ENCODE assay signal across 24 cellular contexts in genomic region chr2:30428827-30429461, GRCh38. TPM values are rescaled to one million over a fixed set of nuclear protein-coding genes. Genes with fewer than 3 reads are reported as not detected.
A peak's percentile ranks its signal among the peaks of the same experiment; 100 is the strongest.
DNase-seq lines count a peak whose midpoint lies in the region; ATAC-seq, FAIRE-seq and TF ChIP-seq lines count a peak whose summit lies in the region.
"Had no signal": no experiment of that assay in that cellular context is flagged by ENCODE, and none has a peak within 500 bp of the region (broad histone marks: within the 10 kb centered on the region; RNA-seq: fewer than 3 reads in every experiment).

No MANE protein-coding gene starts in this region.

- peaks cover 27% of the 10 kb centered on the region for H3K4me1 Mint-ChIP-seq in activated CD8-positive, alpha-beta T cell treated with anti-CD3 and anti-CD28 coated beads for 36 hours (ENCODE audit: low read depth)
- H3K4me1 Mint-ChIP-seq: nephron progenitor cell had no signal

- H3K27ac ChIP-seq in HepG2 (ENCODE audit: extremely low read length, insufficient read depth, low read length), result no peak overlapping the region
- H3K27ac ChIP-seq in right lobe of liver, result no peak overlapping the region
- no peak overlapping the region for H3K27ac ChIP-seq in A673 (ENCODE audit: low read depth, low read length, poor library complexity, severe bottlenecking)
- H3K27ac ChIP-seq: tibial nerve had no signal

- no peaks in the 10 kb centered on the region for H3K9me3 ChIP-seq in HepG2 (ENCODE audit: low read length)
- H3K9me3 ChIP-seq in right lobe of liver, result no peaks in the 10 kb centered on the region
- no peaks in the 10 kb centered on the region for H3K9me3 ChIP-seq in A673 (ENCODE audit: low read depth, low read length, poor library complexity, severe bottlenecking)
- H3K9me3 ChIP-seq: tibial nerve had no signal

- H3K4me3 ChIP-seq in HepG2 (replicated peaks in 1 of 3; ENCODE audit: insufficient read depth in 1 of 3, low read depth in 2 of 3, low read length in 3 of 3), result no peak overlapping the region
- no peak overlapping the region for H3K4me3 ChIP-seq in right lobe of liver
- no peak overlapping the region for H3K4me3 ChIP-seq in A673 (ENCODE audit: low read depth, low read length, poor library complexity, severe bottlenecking)
- H3K4me3 ChIP-seq: tibial nerve had no signal

- H3K4me3 Mint-ChIP-seq in activated CD8-positive, alpha-beta T cell treated with anti-CD3 and anti-CD28 coated beads for 36 hours, result peak overlapping the region; percentile 31
- H3K4me3 Mint-ChIP-seq: activated CD8-positive, alpha-beta memory T cell treated with anti-CD3 and anti-CD28 coated beads, Interleukin-2, amount 10 ng/mL, durations not matched to agents 7 days and 5 days; nephron progenitor cell had no signal

- no peak for FAIRE-seq in HepG2 (lab: Jason Lieb, UNC)
- FAIRE-seq: GM12892, H1 had no signal

- CTCF ChIA-PET in HepG2 (lab: Yijun Ruan, JAX; ENCODE audit: low intra/inter-chr PET ratio, low total read pairs), result no interaction called here
- CTCF ChIA-PET in activated CD8-positive, alpha-beta T cell treated with anti-CD3 and anti-CD28 coated beads for 36 hours (lab: Charles Lee), result interaction anchor here (0.9 to 1.3 kb wide), 4 partner anchors 190 to 283 kb away, joined by 3 to 5 read pairs (median 3); no protein-coding TSS in a partner anchor
- CTCF ChIA-PET in A673 (lab: Charles Lee), result interaction anchor here (0.6 to 0.7 kb wide), 2 partner anchors 16 to 196 kb away, joined by 3 to 6 read pairs; no protein-coding TSS in a partner anchor

- H3K27me3 ChIP-seq in HepG2 (ENCODE audit: control insufficient read depth in 1 of 2, insufficient read depth in 2 of 2, low read length in 2 of 2) (no peaks in the 10 kb centered on the region; a peak in 1 of 5 replicates), right lobe of liver (no peaks in the 10 kb centered on the region), A673 (replicated peaks; ENCODE audit: insufficient read depth, low read depth, low read length, poor library complexity) (no peaks in the 10 kb centered on the region)
- H3K27me3 ChIP-seq: tibial nerve had no signal

- no peak overlapping the region for H3K9ac ChIP-seq in HepG2 (ENCODE audit: insufficient read depth, low read depth, low read length)

- ATAC-seq in HepG2, result no peak; the same call in 2 of the 3 replicates
- ATAC-seq in right lobe of liver, result no peak
- peak; percentile 72 for ATAC-seq in activated CD8-positive, alpha-beta T cell treated with anti-CD3 and anti-CD28 coated beads for 36 hours
- no peak for ATAC-seq in GM18498 (IDR thresholded peaks at IDR 0.05; ENCODE audit: unreplicated experiment)
- ATAC-seq in GM18867 (IDR thresholded peaks at IDR 0.05; ENCODE audit: unreplicated experiment), result no peak
- ATAC-seq: activated CD8-positive, alpha-beta memory T cell treated with anti-CD3 and anti-CD28 coated beads, Interleukin-2, amount 10 ng/mL, durations not matched to agents 7 days and 5 days; left cardiac atrium had no signal

- no peak for DNase-seq in HepG2 (ENCODE audit: low spot score)
- no peak for DNase-seq in right lobe of liver
- no peak for DNase-seq in activated CD8-positive, alpha-beta T cell treated with anti-CD3 and anti-CD28 coated beads for 36 hours
- peak; percentile 38 for DNase-seq in kidney tubule cell (ENCODE audit: low spot score)
- no peak for DNase-seq in A673 (ENCODE audit: low spot score)
- DNase-seq: activated CD8-positive, alpha-beta memory T cell treated with anti-CD3 and anti-CD28 coated beads, Interleukin-2, amount 10 ng/mL, durations not matched to agents 7 days and 5 days; COR-L47; DMS79 treated with DMSO at 0.1 percent for 48 hours; KG1; left cardiac atrium; mesenchymal stem cell; NCI-H1694 treated with DMSO at 0.1 percent for 48 hours; NCI-H2227 treated with DMSO at 0.1 percent for 48 hours; NCI-H82; nephron progenitor cell; posterior cingulate gyrus; SHP77; stimulated activated naive CD4-positive, alpha-beta T cell treated with Interleukin-2 at 50 U/mL for 16 hours; SW 1271 had no signal

- in situ Hi-C loops in HepG2 (cut with HindIII; ENCODE audit: extremely low pct_ligation_motif_present, low pct_unique_long_range_greater_than_20kb), result no loop called here

- H3K79me2 ChIP-seq in HepG2 (ENCODE audit: insufficient read depth, low read length), result no peaks in the 10 kb centered on the region

- intact Hi-C loops in HepG2 (cut with micrococcal nuclease; ENCODE audit: unreplicated experiment) (no loop called here), right lobe of liver (cut with DNase I) (no loop called here), A673 (cut with micrococcal nuclease; ENCODE audit: unreplicated experiment) (no loop called here)
- intact Hi-C loops in activated CD8-positive, alpha-beta T cell treated with anti-CD3 and anti-CD28 coated beads for 36 hours (cut with micrococcal nuclease), result no loop called here

- H4K20me1 ChIP-seq in HepG2 (ENCODE audit: insufficient read depth, low read length), result no peaks in the 10 kb centered on the region

- H3K4me1 ChIP-seq in HepG2 (ENCODE audit: insufficient read depth, low read length), result peaks cover 14% of the 10 kb centered on the region
- H3K4me1 ChIP-seq in right lobe of liver, result no peaks in the 10 kb centered on the region
- H3K4me1 ChIP-seq in A673 (ENCODE audit: insufficient read depth, low read length, poor library complexity, severe bottlenecking), result no peaks in the 10 kb centered on the region

- H3K27ac Mint-ChIP-seq in activated CD8-positive, alpha-beta T cell treated with anti-CD3 and anti-CD28 coated beads for 36 hours, result peak overlapping the region; percentile 84
- H3K27ac Mint-ChIP-seq: activated CD8-positive, alpha-beta memory T cell treated with anti-CD3 and anti-CD28 coated beads, Interleukin-2, amount 10 ng/mL, durations not matched to agents 7 days and 5 days; nephron progenitor cell had no signal

- TF ChIP-seq EP300 in HepG2 (IDR thresholded peaks at IDR 0.05; ENCODE audit: low read depth in 2 of 2, low read length in 2 of 2) (no peak), HepG2 (CRISPR knock-in tag; IDR thresholded peaks at IDR 0.05; ENCODE audit: borderline replicate concordance) (no peak)

- TF ChIP-seq RAD21 in HepG2 (CRISPR knock-in tag; IDR thresholded peaks at IDR 0.05), result no peak

- WGBS in HepG2 (ENCODE audit: low lambda C conversion rate), result under 1% methylated on average over 3 of the region's 3 CpGs
- WGBS in right lobe of liver (ENCODE audit: insufficient coverage, low coverage, low lambda C conversion rate, missing lambda C conversion rate), result 47% methylated on average over 3 of the region's 3 CpGs

- H2AFZ ChIP-seq in HepG2 (ENCODE audit: low read length), result no peak overlapping the region

- POLR2A ChIA-PET in HepG2 (lab: Yijun Ruan, JAX) (interaction anchor here (0.6 kb wide), 1 partner anchor 75 kb away, joined by 4 read pairs; no protein-coding TSS in a partner anchor), A673 (lab: Charles Lee; ENCODE audit: low non-redundant PET) (interaction anchor here (0.6 to 0.7 kb wide), 3 partner anchors 26 to 927 kb away, joined by 6 to 13 read pairs (median 10); no protein-coding TSS in a partner anchor)
- POLR2A ChIA-PET in activated CD8-positive, alpha-beta T cell treated with anti-CD3 and anti-CD28 coated beads for 36 hours (lab: Charles Lee), result interaction anchor here (1.0 to 1.6 kb wide), 4 partner anchors 15 to 172 kb away, joined by 3 read pairs; no protein-coding TSS in a partner anchor

- H3K36me3 ChIP-seq in HepG2 (replicated peaks in 1 of 2; ENCODE audit: control insufficient read depth in 1 of 2, insufficient read depth in 2 of 2, low read length in 2 of 2) (no peaks in the 10 kb centered on the region), right lobe of liver (no peaks in the 10 kb centered on the region), A673 (ENCODE audit: insufficient read depth, low read length, poor library complexity, severe bottlenecking) (no peaks in the 10 kb centered on the region)
- H3K36me3 ChIP-seq: tibial nerve had no signal

- TF ChIP-seq CTCF in HepG2 (CRISPR knock-in tag; IDR thresholded peaks at IDR 0.05) (no peak), right lobe of liver (IDR thresholded peaks at IDR 0.05) (no peak), A673 (conservative IDR thresholded peaks at IDR 0.05; ENCODE audit: low read depth, low read length) (no peak)
- no peak for TF ChIP-seq CTCF in activated CD8-positive, alpha-beta T cell treated with anti-CD3 and anti-CD28 coated beads for 36 hours (IDR thresholded peaks at IDR 0.05)

- TF ChIP-seq POLR2A in HepG2 (IDR thresholded peaks at IDR 0.05; ENCODE audit: insufficient read depth in 1 of 2, low read depth in 2 of 2, low read length in 2 of 2), result no peak
- TF ChIP-seq POLR2A in right lobe of liver (IDR thresholded peaks at IDR 0.05), result no peak

- no peaks in the 10 kb centered on the region for H3K27me3 Mint-ChIP-seq in activated CD8-positive, alpha-beta T cell treated with anti-CD3 and anti-CD28 coated beads for 36 hours
- H3K27me3 Mint-ChIP-seq: activated CD8-positive, alpha-beta memory T cell treated with anti-CD3 and anti-CD28 coated beads, Interleukin-2, amount 10 ng/mL, durations not matched to agents 7 days and 5 days had no signal

- H3K36me3 Mint-ChIP-seq in activated CD8-positive, alpha-beta T cell treated with anti-CD3 and anti-CD28 coated beads for 36 hours (ENCODE audit: low read depth), result no peaks in the 10 kb centered on the region
- H3K36me3 Mint-ChIP-seq: activated CD8-positive, alpha-beta memory T cell treated with anti-CD3 and anti-CD28 coated beads, Interleukin-2, amount 10 ng/mL, durations not matched to agents 7 days and 5 days had no signal

- no TSS peak for BruUV-seq in HepG2 (replicated peaks; lab: Mats Ljungman, UMichigan)
- no TSS peak for BruUV-seq in A673 (replicated peaks; lab: Mats Ljungman, UMichigan)

- H3K4me2 ChIP-seq in HepG2 (ENCODE audit: low read depth, low read length), result peak overlapping the region; percentile 44

- no peaks in the 10 kb centered on the region for H3K9me3 Mint-ChIP-seq in activated CD8-positive, alpha-beta T cell treated with anti-CD3 and anti-CD28 coated beads for 36 hours

RNA-seq across cellular contexts. Expression of gene LCLAT1, which starts 18.1 kb away (rescaled TPM):
- total RNA-seq in HepG2 (2016; rRNA removed; fragmentation: Illumina TruSeq; extraction: Trizol) (25.3 and 28.0 TPM in 2 replicates), right lobe of liver (10 to 100 TPM; 11.1 to 14.0 (median 12.0) TPM), A673 (2021) (31.7 and 35.3 TPM in 2 replicates)
- total RNA-seq in HepG2 (2016; cell fraction: cytosol; rRNA removed; fragmentation: Illumina TruSeq; extraction: Trizol; ENCODE audit: low read depth), result 80.7 and 82.8 TPM in 2 replicates
- 19.9 and 24.2 TPM in 2 replicates for total RNA-seq in HepG2 (2016; cell fraction: insoluble cytoplasmic fraction; rRNA removed; fragmentation: Illumina TruSeq; extraction: Trizol)
- 18.5 and 22.8 TPM in 2 replicates for total RNA-seq in HepG2 (2016; cell fraction: membrane; rRNA removed; fragmentation: Illumina TruSeq; extraction: Trizol)
- 34.7 and 44.8 TPM in 2 replicates for total RNA-seq in HepG2 (2016; cell fraction: nucleus; rRNA removed; fragmentation: Illumina TruSeq; extraction: Trizol)
- 13.5 and 18.0 TPM in 2 replicates for polyA plus RNA-seq in HepG2 (2011; rRNA removed)
- polyA plus RNA-seq in HepG2 (2011; cell fraction: cytosol; rRNA removed), result 9.8 and 13.3 TPM in 2 replicates
- 6.6 and 8.6 TPM in 2 replicates for polyA plus RNA-seq in HepG2 (2011; cell fraction: nucleus; rRNA removed)
- polyA plus RNA-seq in HepG2 (2012), result 6.9 and 8.2 TPM in 2 replicates
- 0.61 and 0.95 TPM in 2 replicates for polyA plus RNA-seq in HepG2 (2016; cell fraction: cytosol; fragmentation: Illumina TruSeq; extraction: Trizol; ENCODE audit: low read depth)
- polyA plus RNA-seq in HepG2 (2016; cell fraction: insoluble cytoplasmic fraction; fragmentation: Illumina TruSeq; extraction: Trizol; ENCODE audit: low read depth), result 9.0 and 9.3 TPM in 2 replicates
- 1.7 and 2.1 TPM in 2 replicates for polyA plus RNA-seq in HepG2 (2016; cell fraction: membrane; fragmentation: Illumina TruSeq; extraction: Trizol; ENCODE audit: low read depth)
- polyA plus RNA-seq in HepG2 (2016; cell fraction: nucleus; fragmentation: Illumina TruSeq; extraction: Trizol; ENCODE audit: insufficient read depth, low read depth), result 17.9 and 20.3 TPM in 2 replicates
- polyA minus RNA-seq in HepG2 (2011; rRNA and poly(A)+ RNA removed; ENCODE audit: low replicate concordance), result 32.9 and 35.0 TPM in 2 replicates
- polyA minus RNA-seq in HepG2 (2011; cell fraction: cytosol; rRNA and poly(A)+ RNA removed), result 31.9 and 43.3 TPM in 2 replicates
- 48.0 and 49.5 TPM in 2 replicates for polyA minus RNA-seq in HepG2 (2011; cell fraction: nucleus; rRNA and poly(A)+ RNA removed)
- total RNA-seq in activated CD8-positive, alpha-beta T cell treated with anti-CD3 and anti-CD28 coated beads for 36 hours, result 10 to 100 TPM; 19.0 to 20.5 TPM
